In the genomic region with DNA sequence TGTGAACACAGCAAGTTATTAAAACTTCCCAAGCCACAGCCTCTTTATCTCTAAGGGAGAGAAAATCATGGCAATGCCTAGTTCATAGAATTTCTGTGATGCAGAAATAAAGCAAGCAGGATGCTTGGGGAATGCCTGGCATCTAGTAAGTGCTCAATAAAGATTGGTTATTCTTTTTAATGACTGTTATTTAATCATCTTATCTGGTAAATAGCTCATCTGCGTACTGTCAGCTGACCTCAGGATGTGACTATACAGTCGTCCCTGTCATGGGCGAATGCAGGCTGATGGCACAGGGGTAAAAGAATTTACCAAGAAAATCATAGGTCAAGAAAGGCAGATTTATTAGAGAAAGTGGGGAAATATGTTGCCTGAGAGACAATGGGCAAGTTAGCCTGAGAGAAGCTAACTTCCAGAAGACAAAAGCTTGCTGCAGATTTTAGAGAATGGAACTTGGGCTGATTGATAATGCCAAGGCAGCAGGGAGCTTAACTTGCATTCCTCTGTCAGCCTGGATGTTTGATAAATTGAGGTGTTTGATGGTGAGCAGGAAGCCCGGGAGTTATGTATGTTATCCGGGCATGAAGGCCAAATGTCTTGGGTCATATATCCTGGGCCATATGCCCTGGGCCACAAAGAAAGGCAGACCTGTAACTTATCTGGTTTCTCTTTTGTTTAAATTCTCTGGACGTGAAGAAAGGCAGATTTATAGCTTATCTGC, we compare ENCODE assay signal across 1 cellular context.
TF ChIP-seq lines count a peak whose summit lies in the region.

No MANE protein-coding gene starts in this region.

TF ChIP-seq in SK-N-SH treated with all-trans-retinoic acid at 6 μM for 48 hours, 23 proteins besides CTCF, POLR2A, EP300 and RAD21 (continued from another document):
- TF ChIP-seq, protein P1, sequence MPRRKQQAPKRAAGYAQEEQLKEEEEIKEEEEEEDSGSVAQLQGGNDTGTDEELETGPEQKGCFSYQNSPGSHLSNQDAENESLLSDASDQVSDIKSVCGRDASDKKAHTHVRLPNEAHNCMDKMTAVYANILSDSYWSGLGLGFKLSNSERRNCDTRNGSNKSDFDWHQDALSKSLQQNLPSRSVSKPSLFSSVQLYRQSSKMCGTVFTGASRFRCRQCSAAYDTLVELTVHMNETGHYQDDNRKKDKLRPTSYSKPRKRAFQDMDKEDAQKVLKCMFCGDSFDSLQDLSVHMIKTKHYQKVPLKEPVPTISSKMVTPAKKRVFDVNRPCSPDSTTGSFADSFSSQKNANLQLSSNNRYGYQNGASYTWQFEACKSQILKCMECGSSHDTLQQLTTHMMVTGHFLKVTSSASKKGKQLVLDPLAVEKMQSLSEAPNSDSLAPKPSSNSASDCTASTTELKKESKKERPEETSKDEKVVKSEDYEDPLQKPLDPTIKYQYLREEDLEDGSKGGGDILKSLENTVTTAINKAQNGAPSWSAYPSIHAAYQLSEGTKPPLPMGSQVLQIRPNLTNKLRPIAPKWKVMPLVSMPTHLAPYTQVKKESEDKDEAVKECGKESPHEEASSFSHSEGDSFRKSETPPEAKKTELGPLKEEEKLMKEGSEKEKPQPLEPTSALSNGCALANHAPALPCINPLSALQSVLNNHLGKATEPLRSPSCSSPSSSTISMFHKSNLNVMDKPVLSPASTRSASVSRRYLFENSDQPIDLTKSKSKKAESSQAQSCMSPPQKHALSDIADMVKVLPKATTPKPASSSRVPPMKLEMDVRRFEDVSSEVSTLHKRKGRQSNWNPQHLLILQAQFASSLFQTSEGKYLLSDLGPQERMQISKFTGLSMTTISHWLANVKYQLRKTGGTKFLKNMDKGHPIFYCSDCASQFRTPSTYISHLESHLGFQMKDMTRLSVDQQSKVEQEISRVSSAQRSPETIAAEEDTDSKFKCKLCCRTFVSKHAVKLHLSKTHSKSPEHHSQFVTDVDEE (CRISPR knock-in tag; IDR thresholded peaks at IDR 0.05), result peak; percentile 73; the same call in 1 of the 2 replicates
- TF ChIP-seq ZFP3 (CRISPR knock-in tag; IDR thresholded peaks at IDR 0.05) (0 out of 2 replicates have a peak, but pooled peaks have one; percentile 3), ISL1 (CRISPR knock-in tag; IDR thresholded peaks at IDR 0.05) (peak; percentile 99), GLIS3 (CRISPR knock-in tag; IDR thresholded peaks at IDR 0.05) (peak; percentile 88), TCF4 (CRISPR knock-in tag; IDR thresholded peaks at IDR 0.05; ENCODE audit: borderline replicate concordance) (peak; percentile 60; the same call in 1 of the 2 replicates), RARB (CRISPR knock-in tag; IDR thresholded peaks at IDR 0.05) (no peak), BACH2 (CRISPR knock-in tag; IDR thresholded peaks at IDR 0.05; ENCODE audit: borderline replicate concordance) (no peak), ESRRG (CRISPR knock-in tag; IDR thresholded peaks at IDR 0.05) (peak; percentile 86; the same call in 1 of the 2 replicates), ZNF8 (CRISPR knock-in tag; IDR thresholded peaks at IDR 0.05) (0 out of 2 replicates have a peak, but pooled peaks have one; percentile 19)
- TF ChIP-seq, protein P2, sequence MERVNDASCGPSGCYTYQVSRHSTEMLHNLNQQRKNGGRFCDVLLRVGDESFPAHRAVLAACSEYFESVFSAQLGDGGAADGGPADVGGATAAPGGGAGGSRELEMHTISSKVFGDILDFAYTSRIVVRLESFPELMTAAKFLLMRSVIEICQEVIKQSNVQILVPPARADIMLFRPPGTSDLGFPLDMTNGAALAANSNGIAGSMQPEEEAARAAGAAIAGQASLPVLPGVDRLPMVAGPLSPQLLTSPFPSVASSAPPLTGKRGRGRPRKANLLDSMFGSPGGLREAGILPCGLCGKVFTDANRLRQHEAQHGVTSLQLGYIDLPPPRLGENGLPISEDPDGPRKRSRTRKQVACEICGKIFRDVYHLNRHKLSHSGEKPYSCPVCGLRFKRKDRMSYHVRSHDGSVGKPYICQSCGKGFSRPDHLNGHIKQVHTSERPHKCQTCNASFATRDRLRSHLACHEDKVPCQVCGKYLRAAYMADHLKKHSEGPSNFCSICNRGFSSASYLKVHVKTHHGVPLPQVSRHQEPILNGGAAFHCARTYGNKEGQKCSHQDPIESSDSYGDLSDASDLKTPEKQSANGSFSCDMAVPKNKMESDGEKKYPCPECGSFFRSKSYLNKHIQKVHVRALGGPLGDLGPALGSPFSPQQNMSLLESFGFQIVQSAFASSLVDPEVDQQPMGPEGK (CRISPR knock-in tag; IDR thresholded peaks at IDR 0.05; ENCODE audit: borderline replicate concordance), result peak; percentile 57; the same call in 1 of the 2 replicates
- TF ChIP-seq, protein P3, sequence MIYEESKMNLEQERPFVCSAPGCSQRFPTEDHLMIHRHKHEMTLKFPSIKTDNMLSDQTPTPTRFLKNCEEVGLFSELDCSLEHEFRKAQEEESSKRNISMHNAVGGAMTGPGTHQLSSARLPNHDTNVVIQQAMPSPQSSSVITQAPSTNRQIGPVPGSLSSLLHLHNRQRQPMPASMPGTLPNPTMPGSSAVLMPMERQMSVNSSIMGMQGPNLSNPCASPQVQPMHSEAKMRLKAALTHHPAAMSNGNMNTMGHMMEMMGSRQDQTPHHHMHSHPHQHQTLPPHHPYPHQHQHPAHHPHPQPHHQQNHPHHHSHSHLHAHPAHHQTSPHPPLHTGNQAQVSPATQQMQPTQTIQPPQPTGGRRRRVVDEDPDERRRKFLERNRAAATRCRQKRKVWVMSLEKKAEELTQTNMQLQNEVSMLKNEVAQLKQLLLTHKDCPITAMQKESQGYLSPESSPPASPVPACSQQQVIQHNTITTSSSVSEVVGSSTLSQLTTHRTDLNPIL (CRISPR knock-in tag; IDR thresholded peaks at IDR 0.05; ENCODE audit: low read depth), result peak; percentile 92
- TF ChIP-seq, protein P4, sequence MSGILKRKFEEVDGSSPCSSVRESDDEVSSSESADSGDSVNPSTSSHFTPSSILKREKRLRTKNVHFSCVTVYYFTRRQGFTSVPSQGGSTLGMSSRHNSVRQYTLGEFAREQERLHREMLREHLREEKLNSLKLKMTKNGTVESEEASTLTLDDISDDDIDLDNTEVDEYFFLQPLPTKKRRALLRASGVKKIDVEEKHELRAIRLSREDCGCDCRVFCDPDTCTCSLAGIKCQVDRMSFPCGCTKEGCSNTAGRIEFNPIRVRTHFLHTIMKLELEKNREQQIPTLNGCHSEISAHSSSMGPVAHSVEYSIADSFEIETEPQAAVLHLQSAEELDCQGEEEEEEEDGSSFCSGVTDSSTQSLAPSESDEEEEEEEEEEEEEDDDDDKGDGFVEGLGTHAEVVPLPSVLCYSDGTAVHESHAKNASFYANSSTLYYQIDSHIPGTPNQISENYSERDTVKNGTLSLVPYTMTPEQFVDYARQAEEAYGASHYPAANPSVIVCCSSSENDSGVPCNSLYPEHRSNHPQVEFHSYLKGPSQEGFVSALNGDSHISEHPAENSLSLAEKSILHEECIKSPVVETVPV (CRISPR knock-in tag; IDR thresholded peaks at IDR 0.05), result peak; percentile 84; the same call in 1 of the 2 replicates
